In genomic region chr20:11703119-11703518, GRCh38 we compare ENCODE assay signal across 30 cellular contexts.
"Had no signal": no experiment of that assay in that cellular context is flagged by ENCODE, and none has a peak within 500 bp of the region (broad histone marks: within the 10 kb centered on the region; RNA-seq: fewer than 3 reads in every experiment).

No MANE protein-coding gene starts in this region.

- H3K4me3 Mint-ChIP-seq: activated CD4-positive, alpha-beta memory T cell treated with anti-CD3 and anti-CD28 coated beads, Interleukin-2, amount 10 ng/mL, durations not matched to agents 7 days and 5 days; activated CD4-positive, alpha-beta T cell treated with anti-CD3 and anti-CD28 coated beads, Interleukin-2, amount 10 ng/mL, durations not matched to agents 7 days and 5 days; activated T-cell treated with anti-CD3 and anti-CD28 coated beads, Interleukin-2, amount 50 U/mL, for 24 hours; activated T-helper 17 cell treated with anti-CD3 and anti-CD28 coated beads, Interleukin-2, amount 50 U/mL, for 72 hours; naive thymus-derived CD8-positive, alpha-beta T cell; neural progenitor cell had no signal

- H2AFZ ChIP-seq: neural progenitor cell, parathyroid adenoma had no signal

- H3K27me3 ChIP-seq: brain microvascular endothelial cell, left lung, neural progenitor cell, spleen, transverse colon had no signal

- H3K9me3 ChIP-seq: lower lobe of right lung, transverse colon had no signal

- H3K9ac ChIP-seq: neural progenitor cell, parathyroid adenoma had no signal

- DNase-seq: activated CD4-positive, alpha-beta memory T cell treated with anti-CD3 and anti-CD28 coated beads, Interleukin-2, amount 10 ng/mL, durations not matched to agents 7 days and 5 days; activated CD4-positive, alpha-beta T cell treated with anti-CD3 and anti-CD28 coated beads, Interleukin-2, amount 10 ng/mL, durations not matched to agents 7 days and 5 days; activated CD4-positive, CD25-positive, alpha-beta regulatory T cell treated with anti-CD3 and anti-CD28 coated beads, Interleukin-2, amount 50 U/mL, for 72 hours; activated CD8-positive, alpha-beta memory T cell treated with anti-CD3 and anti-CD28 coated beads, Interleukin-2, amount 50 U/mL, for 48 hours; activated gamma-delta T cell treated with Interleukin-2 at 50 U/mL for 16 hours; activated naive CD4-positive, alpha-beta T cell treated with anti-CD3 and anti-CD28 coated beads, Interleukin-2, amount 50 U/mL, for 16 hours; activated T-cell treated with anti-CD3 and anti-CD28 coated beads, Interleukin-2, amount 50 U/mL, for 24 hours; amniotic stem cell; brain microvascular endothelial cell; dorsolateral prefrontal cortex; effector memory CD4-positive, alpha-beta T cell; left lung; lower lobe of right lung; mesenchymal stem cell; naive thymus-derived CD8-positive, alpha-beta T cell; occipital lobe; right cardiac atrium; spleen; stimulated activated naive CD4-positive, alpha-beta T cell treated with Interleukin-2 at 50 U/mL for 16 hours; transverse colon had no signal

- H3K4me1 ChIP-seq: left lung, lower lobe of right lung, neural progenitor cell, parathyroid adenoma, spleen, transverse colon had no signal

- H3K4me3 ChIP-seq: coronary artery, dorsolateral prefrontal cortex, left lung, lower lobe of right lung, neural progenitor cell, spleen, transverse colon had no signal

- ATAC-seq: activated T-helper 17 cell treated with anti-CD3 and anti-CD28 coated beads, Interleukin-2, amount 50 U/mL, for 72 hours; left lung; lower lobe of right lung; naive thymus-derived CD8-positive, alpha-beta T cell; right cardiac atrium had no signal

- H3K27ac Mint-ChIP-seq: activated CD4-positive, alpha-beta memory T cell treated with anti-CD3 and anti-CD28 coated beads, Interleukin-2, amount 10 ng/mL, durations not matched to agents 7 days and 5 days; activated CD4-positive, alpha-beta T cell treated with anti-CD3 and anti-CD28 coated beads, Interleukin-2, amount 10 ng/mL, durations not matched to agents 7 days and 5 days; activated T-cell treated with anti-CD3 and anti-CD28 coated beads, Interleukin-2, amount 50 U/mL, for 24 hours; activated T-helper 17 cell treated with anti-CD3 and anti-CD28 coated beads, Interleukin-2, amount 50 U/mL, for 72 hours; naive thymus-derived CD8-positive, alpha-beta T cell; neural progenitor cell had no signal

- H3K27ac ChIP-seq: brain microvascular endothelial cell, coronary artery, dorsolateral prefrontal cortex, left lung, lower lobe of right lung, neural progenitor cell, parathyroid adenoma, spleen, transverse colon, VCaP had no signal

- H3K27me3 Mint-ChIP-seq: activated CD4-positive, alpha-beta memory T cell treated with anti-CD3 and anti-CD28 coated beads, Interleukin-2, amount 10 ng/mL, durations not matched to agents 7 days and 5 days; activated CD4-positive, alpha-beta T cell treated with anti-CD3 and anti-CD28 coated beads, Interleukin-2, amount 10 ng/mL, durations not matched to agents 7 days and 5 days; activated T-cell treated with anti-CD3 and anti-CD28 coated beads, Interleukin-2, amount 50 U/mL, for 24 hours; activated T-helper 17 cell treated with anti-CD3 and anti-CD28 coated beads, Interleukin-2, amount 50 U/mL, for 72 hours had no signal

- H3K4me2 ChIP-seq: neural progenitor cell had no signal

- H3K36me3 ChIP-seq: brain microvascular endothelial cell, left lung, lower lobe of right lung, neural progenitor cell, spleen, transverse colon had no signal

- FAIRE-seq: astrocyte, frontal cortex, islet of Langerhans, TTC549, urothelium cell line had no signal

- H3K4me1 Mint-ChIP-seq: activated CD4-positive, alpha-beta memory T cell treated with anti-CD3 and anti-CD28 coated beads, Interleukin-2, amount 10 ng/mL, durations not matched to agents 7 days and 5 days; activated CD4-positive, alpha-beta T cell treated with anti-CD3 and anti-CD28 coated beads, Interleukin-2, amount 10 ng/mL, durations not matched to agents 7 days and 5 days; activated T-helper 17 cell treated with anti-CD3 and anti-CD28 coated beads, Interleukin-2, amount 50 U/mL, for 72 hours; naive thymus-derived CD8-positive, alpha-beta T cell had no signal

- H3K36me3 Mint-ChIP-seq: naive thymus-derived CD8-positive, alpha-beta T cell; neural progenitor cell had no signal

- H3K79me2 ChIP-seq: parathyroid adenoma had no signal
